In the genomic region with DNA sequence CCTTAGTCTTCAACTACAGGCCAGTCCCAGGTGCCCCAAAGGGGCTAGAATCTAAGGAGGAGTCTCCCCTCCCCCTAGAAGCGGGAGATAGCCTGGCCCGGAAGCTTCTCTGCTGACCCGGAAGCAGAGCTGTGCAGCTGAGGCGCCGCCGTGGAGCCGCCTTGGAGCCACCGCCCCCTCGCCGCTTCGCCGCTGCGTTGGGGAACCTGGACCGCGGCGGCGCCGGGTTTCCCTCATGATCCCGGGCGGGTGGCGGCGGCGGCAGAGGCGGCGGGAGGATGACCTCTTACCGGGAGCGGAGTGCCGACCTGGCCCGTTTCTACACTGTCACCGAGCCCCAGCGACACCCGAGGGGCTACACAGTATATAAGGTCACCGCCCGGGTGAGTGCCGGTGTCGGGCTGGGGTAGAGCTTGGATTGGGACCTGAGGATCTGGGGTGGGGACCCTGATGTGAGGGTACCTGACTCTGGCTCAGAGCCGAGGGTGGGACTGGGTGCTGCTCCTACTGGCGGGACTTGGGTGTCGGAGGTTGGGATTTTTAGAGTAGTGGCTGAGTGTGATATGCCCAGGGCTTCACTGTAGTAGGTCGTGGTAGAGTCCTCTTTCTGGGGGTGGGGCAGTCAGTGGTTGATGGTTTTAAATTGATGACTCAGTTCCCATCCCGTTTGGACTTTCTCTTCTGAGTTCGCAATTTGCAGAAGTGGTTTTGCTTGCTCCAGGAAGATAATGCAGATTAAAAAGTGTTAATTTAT, we compare ENCODE assay signal across 1 cellular context.
A peak's percentile ranks its signal among the peaks of the same experiment; 100 is the strongest.
TF ChIP-seq lines count a peak whose summit lies in the region.

A gene with protein sequence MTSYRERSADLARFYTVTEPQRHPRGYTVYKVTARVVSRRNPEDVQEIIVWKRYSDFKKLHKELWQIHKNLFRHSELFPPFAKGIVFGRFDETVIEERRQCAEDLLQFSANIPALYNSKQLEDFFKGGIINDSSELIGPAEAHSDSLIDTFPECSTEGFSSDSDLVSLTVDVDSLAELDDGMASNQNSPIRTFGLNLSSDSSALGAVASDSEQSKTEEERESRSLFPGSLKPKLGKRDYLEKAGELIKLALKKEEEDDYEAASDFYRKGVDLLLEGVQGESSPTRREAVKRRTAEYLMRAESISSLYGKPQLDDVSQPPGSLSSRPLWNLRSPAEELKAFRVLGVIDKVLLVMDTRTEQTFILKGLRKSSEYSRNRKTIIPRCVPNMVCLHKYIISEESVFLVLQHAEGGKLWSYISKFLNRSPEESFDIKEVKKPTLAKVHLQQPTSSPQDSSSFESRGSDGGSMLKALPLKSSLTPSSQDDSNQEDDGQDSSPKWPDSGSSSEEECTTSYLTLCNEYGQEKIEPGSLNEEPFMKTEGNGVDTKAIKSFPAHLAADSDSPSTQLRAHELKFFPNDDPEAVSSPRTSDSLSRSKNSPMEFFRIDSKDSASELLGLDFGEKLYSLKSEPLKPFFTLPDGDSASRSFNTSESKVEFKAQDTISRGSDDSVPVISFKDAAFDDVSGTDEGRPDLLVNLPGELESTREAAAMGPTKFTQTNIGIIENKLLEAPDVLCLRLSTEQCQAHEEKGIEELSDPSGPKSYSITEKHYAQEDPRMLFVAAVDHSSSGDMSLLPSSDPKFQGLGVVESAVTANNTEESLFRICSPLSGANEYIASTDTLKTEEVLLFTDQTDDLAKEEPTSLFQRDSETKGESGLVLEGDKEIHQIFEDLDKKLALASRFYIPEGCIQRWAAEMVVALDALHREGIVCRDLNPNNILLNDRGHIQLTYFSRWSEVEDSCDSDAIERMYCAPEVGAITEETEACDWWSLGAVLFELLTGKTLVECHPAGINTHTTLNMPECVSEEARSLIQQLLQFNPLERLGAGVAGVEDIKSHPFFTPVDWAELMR (plus strand): TSS at position 115 of the 754 bp plus-strand sequence. CDS start 164 bp downstream, at position 279.

TF ChIP-seq in HepG2, 621 proteins besides CTCF, POLR2A, EP300 and RAD21 (continued from another document and continues in another):
- TF ChIP-seq ZNF670 (CRISPR knock-in tag; IDR thresholded peaks at IDR 0.05; ENCODE audit: borderline replicate concordance) (no peak), U2AF2 (IDR thresholded peaks at IDR 0.05; ENCODE audit: low read depth, low read length) (no peak), POLR2G (IDR thresholded peaks at IDR 0.05; ENCODE audit: low read depth, low read length) (peak; percentile 87), ZNF441 (CRISPR knock-in tag; IDR thresholded peaks at IDR 0.05; ENCODE audit: borderline replicate concordance) (0 out of 2 replicates have a peak, but pooled peaks have one; percentile 18), ZBTB42 (CRISPR knock-in tag; IDR thresholded peaks at IDR 0.05) (no peak), ZNF34 (CRISPR knock-in tag; IDR thresholded peaks at IDR 0.05; ENCODE audit: borderline replicate concordance) (0 out of 2 replicates have a peak, but pooled peaks have one; percentile 52), ZNF543 (CRISPR knock-in tag; IDR thresholded peaks at IDR 0.05) (0 out of 2 replicates have a peak, but pooled peaks have one; percentile 82), ZNF232 (CRISPR knock-in tag; IDR thresholded peaks at IDR 0.05; ENCODE audit: borderline replicate concordance) (peak; percentile 47; the same call in 1 of the 2 replicates), MED1 (CRISPR knock-in tag; IDR thresholded peaks at IDR 0.05) (peak; percentile 49), MXI1 (IDR thresholded peaks at IDR 0.05; ENCODE audit: borderline replicate concordance, low read depth, low read length) (peak; percentile 66; the same call in 1 of the 3 replicates), CENPX (CRISPR knock-in tag; IDR thresholded peaks at IDR 0.05) (no peak), ZNF75D (CRISPR knock-in tag; IDR thresholded peaks at IDR 0.05; ENCODE audit: borderline replicate concordance) (no peak), MED13 (CRISPR knock-in tag; IDR thresholded peaks at IDR 0.05) (no peak), TMF1 (CRISPR knock-in tag; IDR thresholded peaks at IDR 0.05; ENCODE audit: low read depth) (no peak)
- TF ChIP-seq, protein P1, sequence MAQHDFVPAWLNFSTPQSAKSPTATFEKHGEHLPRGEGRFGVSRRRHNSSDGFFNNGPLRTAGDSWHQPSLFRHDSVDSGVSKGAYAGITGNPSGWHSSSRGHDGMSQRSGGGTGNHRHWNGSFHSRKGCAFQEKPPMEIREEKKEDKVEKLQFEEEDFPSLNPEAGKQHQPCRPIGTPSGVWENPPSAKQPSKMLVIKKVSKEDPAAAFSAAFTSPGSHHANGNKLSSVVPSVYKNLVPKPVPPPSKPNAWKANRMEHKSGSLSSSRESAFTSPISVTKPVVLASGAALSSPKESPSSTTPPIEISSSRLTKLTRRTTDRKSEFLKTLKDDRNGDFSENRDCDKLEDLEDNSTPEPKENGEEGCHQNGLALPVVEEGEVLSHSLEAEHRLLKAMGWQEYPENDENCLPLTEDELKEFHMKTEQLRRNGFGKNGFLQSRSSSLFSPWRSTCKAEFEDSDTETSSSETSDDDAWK (CRISPR knock-in tag; IDR thresholded peaks at IDR 0.05) = no peak
- TF ChIP-seq, protein P2, sequence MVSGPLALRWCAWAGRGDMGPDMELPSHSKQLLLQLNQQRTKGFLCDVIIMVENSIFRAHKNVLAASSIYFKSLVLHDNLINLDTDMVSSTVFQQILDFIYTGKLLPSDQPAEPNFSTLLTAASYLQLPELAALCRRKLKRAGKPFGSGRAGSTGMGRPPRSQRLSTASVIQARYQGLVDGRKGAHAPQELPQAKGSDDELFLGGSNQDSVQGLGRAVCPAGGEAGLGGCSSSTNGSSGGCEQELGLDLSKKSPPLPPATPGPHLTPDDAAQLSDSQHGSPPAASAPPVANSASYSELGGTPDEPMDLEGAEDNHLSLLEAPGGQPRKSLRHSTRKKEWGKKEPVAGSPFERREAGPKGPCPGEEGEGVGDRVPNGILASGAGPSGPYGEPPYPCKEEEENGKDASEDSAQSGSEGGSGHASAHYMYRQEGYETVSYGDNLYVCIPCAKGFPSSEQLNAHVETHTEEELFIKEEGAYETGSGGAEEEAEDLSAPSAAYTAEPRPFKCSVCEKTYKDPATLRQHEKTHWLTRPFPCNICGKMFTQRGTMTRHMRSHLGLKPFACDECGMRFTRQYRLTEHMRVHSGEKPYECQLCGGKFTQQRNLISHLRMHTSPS (CRISPR knock-in tag; IDR thresholded peaks at IDR 0.05; ENCODE audit: low read depth) = peak; percentile 39; the same call in 1 of the 2 replicates
- TF ChIP-seq, protein P3, sequence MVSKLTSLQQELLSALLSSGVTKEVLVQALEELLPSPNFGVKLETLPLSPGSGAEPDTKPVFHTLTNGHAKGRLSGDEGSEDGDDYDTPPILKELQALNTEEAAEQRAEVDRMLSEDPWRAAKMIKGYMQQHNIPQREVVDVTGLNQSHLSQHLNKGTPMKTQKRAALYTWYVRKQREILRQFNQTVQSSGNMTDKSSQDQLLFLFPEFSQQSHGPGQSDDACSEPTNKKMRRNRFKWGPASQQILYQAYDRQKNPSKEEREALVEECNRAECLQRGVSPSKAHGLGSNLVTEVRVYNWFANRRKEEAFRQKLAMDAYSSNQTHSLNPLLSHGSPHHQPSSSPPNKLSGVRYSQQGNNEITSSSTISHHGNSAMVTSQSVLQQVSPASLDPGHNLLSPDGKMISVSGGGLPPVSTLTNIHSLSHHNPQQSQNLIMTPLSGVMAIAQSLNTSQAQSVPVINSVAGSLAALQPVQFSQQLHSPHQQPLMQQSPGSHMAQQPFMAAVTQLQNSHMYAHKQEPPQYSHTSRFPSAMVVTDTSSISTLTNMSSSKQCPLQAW (CRISPR knock-in tag; IDR thresholded peaks at IDR 0.05) = no peak
- TF ChIP-seq, protein P4, sequence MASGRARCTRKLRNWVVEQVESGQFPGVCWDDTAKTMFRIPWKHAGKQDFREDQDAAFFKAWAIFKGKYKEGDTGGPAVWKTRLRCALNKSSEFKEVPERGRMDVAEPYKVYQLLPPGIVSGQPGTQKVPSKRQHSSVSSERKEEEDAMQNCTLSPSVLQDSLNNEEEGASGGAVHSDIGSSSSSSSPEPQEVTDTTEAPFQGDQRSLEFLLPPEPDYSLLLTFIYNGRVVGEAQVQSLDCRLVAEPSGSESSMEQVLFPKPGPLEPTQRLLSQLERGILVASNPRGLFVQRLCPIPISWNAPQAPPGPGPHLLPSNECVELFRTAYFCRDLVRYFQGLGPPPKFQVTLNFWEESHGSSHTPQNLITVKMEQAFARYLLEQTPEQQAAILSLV (CRISPR knock-in tag; IDR thresholded peaks at IDR 0.05; ENCODE audit: borderline replicate concordance) = 0 out of 2 replicates have a peak, but pooled peaks have one; percentile 76
- TF ChIP-seq, protein P5, sequence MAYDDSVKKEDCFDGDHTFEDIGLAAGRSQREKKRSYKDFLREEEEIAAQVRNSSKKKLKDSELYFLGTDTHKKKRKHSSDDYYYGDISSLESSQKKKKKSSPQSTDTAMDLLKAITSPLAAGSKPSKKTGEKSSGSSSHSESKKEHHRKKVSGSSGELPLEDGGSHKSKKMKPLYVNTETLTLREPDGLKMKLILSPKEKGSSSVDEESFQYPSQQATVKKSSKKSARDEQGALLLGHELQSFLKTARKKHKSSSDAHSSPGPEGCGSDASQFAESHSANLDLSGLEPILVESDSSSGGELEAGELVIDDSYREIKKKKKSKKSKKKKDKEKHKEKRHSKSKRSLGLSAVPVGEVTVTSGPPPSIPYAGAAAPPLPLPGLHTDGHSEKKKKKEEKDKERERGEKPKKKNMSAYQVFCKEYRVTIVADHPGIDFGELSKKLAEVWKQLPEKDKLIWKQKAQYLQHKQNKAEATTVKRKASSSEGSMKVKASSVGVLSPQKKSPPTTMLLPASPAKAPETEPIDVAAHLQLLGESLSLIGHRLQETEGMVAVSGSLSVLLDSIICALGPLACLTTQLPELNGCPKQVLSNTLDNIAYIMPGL (CRISPR knock-in tag; IDR thresholded peaks at IDR 0.05; ENCODE audit: borderline replicate concordance in 1 of 2, low read depth in 1 of 2) = peak in 1 of 2 experiments; percentile 86; a peak in 2 of 4 replicates
- TF ChIP-seq, protein P6, sequence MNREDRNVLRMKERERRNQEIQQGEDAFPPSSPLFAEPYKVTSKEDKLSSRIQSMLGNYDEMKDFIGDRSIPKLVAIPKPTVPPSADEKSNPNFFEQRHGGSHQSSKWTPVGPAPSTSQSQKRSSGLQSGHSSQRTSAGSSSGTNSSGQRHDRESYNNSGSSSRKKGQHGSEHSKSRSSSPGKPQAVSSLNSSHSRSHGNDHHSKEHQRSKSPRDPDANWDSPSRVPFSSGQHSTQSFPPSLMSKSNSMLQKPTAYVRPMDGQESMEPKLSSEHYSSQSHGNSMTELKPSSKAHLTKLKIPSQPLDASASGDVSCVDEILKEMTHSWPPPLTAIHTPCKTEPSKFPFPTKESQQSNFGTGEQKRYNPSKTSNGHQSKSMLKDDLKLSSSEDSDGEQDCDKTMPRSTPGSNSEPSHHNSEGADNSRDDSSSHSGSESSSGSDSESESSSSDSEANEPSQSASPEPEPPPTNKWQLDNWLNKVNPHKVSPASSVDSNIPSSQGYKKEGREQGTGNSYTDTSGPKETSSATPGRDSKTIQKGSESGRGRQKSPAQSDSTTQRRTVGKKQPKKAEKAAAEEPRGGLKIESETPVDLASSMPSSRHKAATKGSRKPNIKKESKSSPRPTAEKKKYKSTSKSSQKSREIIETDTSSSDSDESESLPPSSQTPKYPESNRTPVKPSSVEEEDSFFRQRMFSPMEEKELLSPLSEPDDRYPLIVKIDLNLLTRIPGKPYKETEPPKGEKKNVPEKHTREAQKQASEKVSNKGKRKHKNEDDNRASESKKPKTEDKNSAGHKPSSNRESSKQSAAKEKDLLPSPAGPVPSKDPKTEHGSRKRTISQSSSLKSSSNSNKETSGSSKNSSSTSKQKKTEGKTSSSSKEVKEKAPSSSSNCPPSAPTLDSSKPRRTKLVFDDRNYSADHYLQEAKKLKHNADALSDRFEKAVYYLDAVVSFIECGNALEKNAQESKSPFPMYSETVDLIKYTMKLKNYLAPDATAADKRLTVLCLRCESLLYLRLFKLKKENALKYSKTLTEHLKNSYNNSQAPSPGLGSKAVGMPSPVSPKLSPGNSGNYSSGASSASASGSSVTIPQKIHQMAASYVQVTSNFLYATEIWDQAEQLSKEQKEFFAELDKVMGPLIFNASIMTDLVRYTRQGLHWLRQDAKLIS (CRISPR knock-in tag; IDR thresholded peaks at IDR 0.05) = no peak
- TF ChIP-seq, protein P7, sequence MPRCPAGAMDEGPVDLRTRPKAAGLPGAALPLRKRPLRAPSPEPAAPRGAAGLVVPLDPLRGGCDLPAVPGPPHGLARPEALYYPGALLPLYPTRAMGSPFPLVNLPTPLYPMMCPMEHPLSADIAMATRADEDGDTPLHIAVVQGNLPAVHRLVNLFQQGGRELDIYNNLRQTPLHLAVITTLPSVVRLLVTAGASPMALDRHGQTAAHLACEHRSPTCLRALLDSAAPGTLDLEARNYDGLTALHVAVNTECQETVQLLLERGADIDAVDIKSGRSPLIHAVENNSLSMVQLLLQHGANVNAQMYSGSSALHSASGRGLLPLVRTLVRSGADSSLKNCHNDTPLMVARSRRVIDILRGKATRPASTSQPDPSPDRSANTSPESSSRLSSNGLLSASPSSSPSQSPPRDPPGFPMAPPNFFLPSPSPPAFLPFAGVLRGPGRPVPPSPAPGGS (CRISPR knock-in tag; IDR thresholded peaks at IDR 0.05) = no peak
- TF ChIP-seq, protein P8, sequence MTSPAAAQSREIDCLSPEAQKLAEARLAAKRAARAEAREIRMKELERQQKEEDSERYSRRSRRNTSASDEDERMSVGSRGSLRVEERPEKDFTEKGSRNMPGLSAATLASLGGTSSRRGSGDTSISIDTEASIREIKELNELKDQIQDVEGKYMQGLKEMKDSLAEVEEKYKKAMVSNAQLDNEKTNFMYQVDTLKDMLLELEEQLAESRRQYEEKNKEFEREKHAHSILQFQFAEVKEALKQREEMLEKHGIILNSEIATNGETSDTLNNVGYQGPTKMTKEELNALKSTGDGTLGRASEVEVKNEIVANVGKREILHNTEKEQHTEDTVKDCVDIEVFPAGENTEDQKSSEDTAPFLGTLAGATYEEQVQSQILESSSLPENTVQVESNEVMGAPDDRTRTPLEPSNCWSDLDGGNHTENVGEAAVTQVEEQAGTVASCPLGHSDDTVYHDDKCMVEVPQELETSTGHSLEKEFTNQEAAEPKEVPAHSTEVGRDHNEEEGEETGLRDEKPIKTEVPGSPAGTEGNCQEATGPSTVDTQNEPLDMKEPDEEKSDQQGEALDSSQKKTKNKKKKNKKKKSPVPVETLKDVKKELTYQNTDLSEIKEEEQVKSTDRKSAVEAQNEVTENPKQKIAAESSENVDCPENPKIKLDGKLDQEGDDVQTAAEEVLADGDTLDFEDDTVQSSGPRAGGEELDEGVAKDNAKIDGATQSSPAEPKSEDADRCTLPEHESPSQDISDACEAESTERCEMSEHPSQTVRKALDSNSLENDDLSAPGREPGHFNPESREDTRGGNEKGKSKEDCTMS (CRISPR knock-in tag; conservative IDR thresholded peaks at IDR 0.05) = no peak
